16 cellular contexts compared by ENCODE assay signal in the genomic region with DNA sequence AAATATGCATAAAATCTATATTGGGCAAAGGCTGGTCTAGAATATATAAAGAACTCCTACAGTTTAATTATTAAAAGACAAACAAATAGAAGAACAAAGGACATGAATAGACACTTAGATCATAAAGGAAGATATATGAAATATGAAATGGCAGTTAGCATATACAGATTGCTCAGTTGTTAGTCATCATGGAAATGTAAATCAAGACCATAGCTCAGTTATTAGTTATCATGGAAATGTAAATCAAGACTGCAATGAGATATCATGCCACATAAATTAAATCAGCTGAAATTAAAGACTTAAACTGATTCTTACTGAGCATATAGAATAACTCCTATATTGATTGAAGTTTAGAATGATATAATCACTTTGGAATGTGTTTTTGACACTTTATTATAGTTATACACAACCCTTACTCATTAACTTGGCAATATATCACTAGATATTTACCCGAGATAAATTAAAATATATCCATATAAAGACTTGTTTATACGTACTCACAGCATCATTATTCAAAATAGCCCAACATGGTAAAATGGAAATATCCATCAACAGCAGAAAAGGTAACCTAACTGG.
"Had no signal": no experiment of that assay in that cellular context is flagged by ENCODE, and none has a peak within 500 bp of the region (broad histone marks: within the 10 kb centered on the region; RNA-seq: fewer than 3 reads in every experiment).

No MANE protein-coding gene starts in this region.

- H3K36me3 Mint-ChIP-seq: activated naive CD4-positive, alpha-beta T cell treated with anti-CD3 and anti-CD28 coated beads, Interleukin-2, amount 10 ng/mL, durations not matched to agents 7 days and 5 days; naive B cell; neural progenitor cell; WTC11 had no signal

- H3K9ac ChIP-seq: neural progenitor cell had no signal

- ATAC-seq: gastroesophageal sphincter; heart right ventricle; sciatic nerve; stimulated activated naive CD8-positive, alpha-beta T cell treated with anti-CD3 and anti-CD28 coated beads, Interleukin-15, Interleukin-2, amounts not matched to agents 100 U/mL and 50 U/mL, for 24 hours; WTC11 had no signal

- H3K27ac ChIP-seq: colonic mucosa, gastroesophageal sphincter, heart right ventricle, neural progenitor cell, ovary had no signal

- H3K4me1 ChIP-seq: colonic mucosa, gastroesophageal sphincter, heart right ventricle, neural progenitor cell had no signal

- H3K36me3 ChIP-seq: colonic mucosa, gastroesophageal sphincter, heart right ventricle, neural progenitor cell, ovary had no signal

- H3K27ac Mint-ChIP-seq: activated CD4-positive, alpha-beta memory T cell treated with anti-CD3 and anti-CD28 coated beads, Interleukin-2, amount 10 ng/mL, durations not matched to agents 7 days and 5 days; activated naive CD4-positive, alpha-beta T cell treated with anti-CD3 and anti-CD28 coated beads, Interleukin-2, amount 10 ng/mL, durations not matched to agents 7 days and 5 days; activated T-cell treated with anti-CD3 and anti-CD28 coated beads, Interleukin-2, amount 50 U/mL, for 24 hours; naive B cell; neural progenitor cell; WTC11 had no signal

- H3K4me3 ChIP-seq: colonic mucosa, gastroesophageal sphincter, heart right ventricle, neural progenitor cell, ovary had no signal

- H3K9me3 Mint-ChIP-seq: activated CD4-positive, alpha-beta memory T cell treated with anti-CD3 and anti-CD28 coated beads, Interleukin-2, amount 10 ng/mL, durations not matched to agents 7 days and 5 days; activated naive CD4-positive, alpha-beta T cell treated with anti-CD3 and anti-CD28 coated beads, Interleukin-2, amount 10 ng/mL, durations not matched to agents 7 days and 5 days had no signal

- H3K4me3 Mint-ChIP-seq: activated CD4-positive, alpha-beta memory T cell treated with anti-CD3 and anti-CD28 coated beads, Interleukin-2, amount 10 ng/mL, durations not matched to agents 7 days and 5 days; activated naive CD4-positive, alpha-beta T cell treated with anti-CD3 and anti-CD28 coated beads, Interleukin-2, amount 10 ng/mL, durations not matched to agents 7 days and 5 days; activated T-cell treated with anti-CD3 and anti-CD28 coated beads, Interleukin-2, amount 50 U/mL, for 24 hours; naive B cell; neural progenitor cell; WTC11 had no signal

- H2AFZ ChIP-seq: neural progenitor cell had no signal

- H3K9me3 ChIP-seq: colonic mucosa, gastroesophageal sphincter, ovary had no signal

- DNase-seq: activated CD4-positive, alpha-beta memory T cell treated with anti-CD3 and anti-CD28 coated beads, Interleukin-2, amount 10 ng/mL, durations not matched to agents 7 days and 5 days; activated CD4-positive, alpha-beta T cell treated with anti-CD3 and anti-CD28 coated beads for 4 hours; activated naive CD4-positive, alpha-beta T cell treated with anti-CD3 and anti-CD28 coated beads, Interleukin-2, amount 10 ng/mL, durations not matched to agents 7 days and 5 days; activated T-cell treated with anti-CD3 and anti-CD28 coated beads, Interleukin-2, amount 50 U/mL, for 24 hours; caudate nucleus; colonic mucosa; effector CD4-positive, alpha-beta T cell; heart right ventricle; naive B cell; ovary; stimulated activated naive CD8-positive, alpha-beta T cell treated with anti-CD3 and anti-CD28 coated beads, Interleukin-15, Interleukin-2, amounts not matched to agents 100 U/mL and 50 U/mL, for 24 hours; trophoblast cell had no signal

- H3K4me1 Mint-ChIP-seq: activated CD4-positive, alpha-beta memory T cell treated with anti-CD3 and anti-CD28 coated beads, Interleukin-2, amount 10 ng/mL, durations not matched to agents 7 days and 5 days; activated naive CD4-positive, alpha-beta T cell treated with anti-CD3 and anti-CD28 coated beads, Interleukin-2, amount 10 ng/mL, durations not matched to agents 7 days and 5 days; naive B cell; neural progenitor cell; WTC11 had no signal

- H3K27me3 ChIP-seq: colonic mucosa, gastroesophageal sphincter, heart right ventricle, ovary had no signal

- H3K4me2 ChIP-seq: neural progenitor cell had no signal
